25 cellular contexts compared by ENCODE assay signal in the genomic region with DNA sequence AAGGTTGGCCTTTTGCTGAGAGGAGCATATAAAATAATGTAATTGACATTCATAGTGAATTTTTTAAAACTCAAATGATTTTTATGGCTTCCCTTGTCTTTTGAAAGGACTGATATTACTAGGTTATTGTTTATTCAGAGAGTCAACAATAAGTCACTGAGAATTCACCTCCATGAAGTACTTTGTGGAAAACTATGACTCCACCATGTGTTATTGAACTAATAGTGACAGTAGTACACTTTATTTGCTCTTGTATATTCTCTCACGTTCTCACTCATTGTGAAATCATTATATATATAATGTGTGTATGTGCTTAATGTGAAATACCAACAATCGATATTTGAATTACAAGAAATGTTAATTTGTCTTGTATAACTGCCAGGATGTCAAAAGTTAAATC.
"Had no signal": no experiment of that assay in that cellular context is flagged by ENCODE, and none has a peak within 500 bp of the region (broad histone marks: within the 10 kb centered on the region; RNA-seq: fewer than 3 reads in every experiment).

No MANE protein-coding gene starts in this region.

- H3K4me3 Mint-ChIP-seq: mesothelial cell of epicardium; naive B cell; natural killer cell; nephron progenitor cell; stimulated activated naive B cell treated with anti-CD40 and anti-IgM and Interleukin-4, amounts not matched to agents 10 μg/mL and 1 μg/mL and 100 μg/mL, for 72 hours had no signal

- H3K9me3 ChIP-seq: prostate gland, testis, thyroid gland, transverse colon, upper lobe of left lung, vagina had no signal

- H3K27me3 Mint-ChIP-seq: naive B cell; stimulated activated naive B cell treated with anti-CD40 and anti-IgM and Interleukin-4, amounts not matched to agents 10 μg/mL and 1 μg/mL and 100 μg/mL, for 72 hours had no signal

- ATAC-seq: natural killer cell; right cardiac atrium; sciatic nerve; stimulated activated naive B cell treated with anti-CD40 and anti-IgM and Interleukin-4, amounts not matched to agents 10 μg/mL and 1 μg/mL and 100 μg/mL, for 72 hours; stimulated activated naive CD8-positive, alpha-beta T cell treated with anti-CD3 and anti-CD28 coated beads, Interleukin-15, Interleukin-2, amounts not matched to agents 100 U/mL and 50 U/mL, for 24 hours had no signal

- H3K36me3 Mint-ChIP-seq: stimulated activated naive B cell treated with anti-CD40 and anti-IgM and Interleukin-4, amounts not matched to agents 10 μg/mL and 1 μg/mL and 100 μg/mL, for 72 hours had no signal

- H3K4me3 ChIP-seq: left ventricle myocardium inferior, lung, prostate gland, skin epidermis, stomach, testis, thyroid gland, transverse colon, upper lobe of left lung, vagina had no signal

- H3K4me1 Mint-ChIP-seq: naive B cell; stimulated activated naive B cell treated with anti-CD40 and anti-IgM and Interleukin-4, amounts not matched to agents 10 μg/mL and 1 μg/mL and 100 μg/mL, for 72 hours had no signal

- DNase-seq: islet precursor cell; left ventricle myocardium inferior; mesendoderm; naive B cell; natural killer cell; nephron progenitor cell; retina; right cardiac atrium; stimulated activated CD4-positive, alpha-beta T cell treated with anti-CD3 and anti-CD28 coated beads, Interleukin-12 subunit alpha, Interleukin-12 subunit beta, amount 100 ng/mL, for 4 hours; stimulated activated CD4-positive, alpha-beta T cell treated with anti-CD3 and anti-CD28 coated beads, Interleukin-15, amount 100 ng/mL, for 24 hours; stimulated activated CD4-positive, alpha-beta T cell treated with anti-CD3 and anti-CD28 coated beads, Interleukin-2, amount 100 ng/mL, for 24 hours; stimulated activated CD4-positive, alpha-beta T cell treated with anti-CD3 and anti-CD28 coated beads, Interleukin-4, amount 100 ng/mL, for 1 hour; stimulated activated naive B cell treated with anti-CD40 and anti-IgM and Interleukin-4, amounts not matched to agents 10 μg/mL and 1 μg/mL and 100 μg/mL, for 72 hours; stimulated activated naive CD8-positive, alpha-beta T cell treated with anti-CD3 and anti-CD28 coated beads, Interleukin-15, Interleukin-2, amounts not matched to agents 100 U/mL and 50 U/mL, for 24 hours; stomach; testis; thyroid gland; transverse colon had no signal

- H3K27ac ChIP-seq: left ventricle myocardium inferior, prostate gland, skin epidermis, stomach, testis, thyroid gland, transverse colon, upper lobe of left lung, vagina had no signal

- H3K27ac Mint-ChIP-seq: mesothelial cell of epicardium; naive B cell; natural killer cell; nephron progenitor cell; stimulated activated naive B cell treated with anti-CD40 and anti-IgM and Interleukin-4, amounts not matched to agents 10 μg/mL and 1 μg/mL and 100 μg/mL, for 72 hours had no signal

- H3K36me3 ChIP-seq: left ventricle myocardium inferior, prostate gland, stomach, thyroid gland, transverse colon, upper lobe of left lung, vagina had no signal

- H3K4me1 ChIP-seq: left ventricle myocardium inferior, prostate gland, stomach, testis, thyroid gland, upper lobe of left lung, vagina had no signal

- H3K27me3 ChIP-seq: stomach, testis, thyroid gland, transverse colon, upper lobe of left lung, vagina had no signal
